ENCODE assay signal across 11 cellular contexts in genomic region chr17:29677139-29677834, GRCh38. TPM values are rescaled to one million over a fixed set of nuclear protein-coding genes. Genes with fewer than 3 reads are reported as not detected.
A peak's percentile ranks its signal among the peaks of the same experiment; 100 is the strongest.
DNase-seq lines count a peak whose midpoint lies in the region; ATAC-seq, FAIRE-seq and TF ChIP-seq lines count a peak whose summit lies in the region.
"Had no signal": no experiment of that assay in that cellular context is flagged by ENCODE, and none has a peak within 500 bp of the region (broad histone marks: within the 10 kb centered on the region; RNA-seq: fewer than 3 reads in every experiment).

No MANE protein-coding gene starts in this region.

- H3K4me1 ChIP-seq in sigmoid colon (peaks cover 0 to 18% (median 9%) of the 10 kb centered on the region in 4 donors), small intestine (ENCODE audit: control insufficient read depth in 2 of 2, insufficient read depth in 1 of 2, low read depth in 1 of 2, low read length in 1 of 2) (no peaks in the 10 kb centered on the region)
- H3K4me1 ChIP-seq: pancreas had no signal

- ATAC-seq in GM18517 (IDR thresholded peaks at IDR 0.05; ENCODE audit: unreplicated experiment) = no peak

- peaks cover 0 to 17% (median 0%) of the 10 kb centered on the region in 4 donors for H3K36me3 ChIP-seq in sigmoid colon
- H3K36me3 ChIP-seq in small intestine (ENCODE audit: control insufficient read depth in 2 of 2, insufficient read depth in 2 of 2, low read length in 2 of 2) = peaks cover 0 to 8% of the 10 kb centered on the region in 2 donors
- H3K36me3 ChIP-seq: pancreas had no signal

- H3K9me3 Mint-ChIP-seq in CD14-positive monocyte = peaks cover 0 to 2% (median 0%) of the 10 kb centered on the region in 7 donors

- TF ChIP-seq CTCF in CD14-positive monocyte (IDR thresholded peaks at IDR 0.05) (no peak), NB4 (IDR thresholded peaks at IDR 0.05; ENCODE audit: low read depth, low read length) (no peak), fibroblast of villous mesenchyme (IDR thresholded peaks at IDR 0.05; ENCODE audit: insufficient read depth, low read depth, low read length) (no peak), sigmoid colon (IDR thresholded peaks at IDR 0.05) (no peak)

- DNase-seq in CD14-positive monocyte (ENCODE audit: low spot score) (no peak), NB4 (ENCODE audit: low read depth) (peak; percentile 18), fibroblast of villous mesenchyme (ENCODE audit: low read depth) (peak; percentile 56), sigmoid colon (peak; percentile 83), COR-L47 (lab: John Stamatoyannopoulos, UW) (no peak), small intestine (no peak), NCI-H2196 (lab: John Stamatoyannopoulos, UW; ENCODE audit: unreplicated experiment) (no peak)
- DNase-seq: NCI-H1694, pancreas had no signal

- no peak for TF ChIP-seq EP300 in sigmoid colon (IDR thresholded peaks at IDR 0.05)

- 62 to 89% methylated on average over 3 of the region's 3 CpGs for WGBS in sigmoid colon, 2 donors
- whole genome bisulfite sequencing in small intestine, 3 donors = 66 to 93% (median 89%) methylated on average over 3 of the region's 3 CpGs

- no peaks in the 10 kb centered on the region for H3K27me3 Mint-ChIP-seq in CD14-positive monocyte (ENCODE audit: low read depth in 3 of 3)

- H3K36me3 Mint-ChIP-seq in CD14-positive monocyte = peaks cover 67 to 72% of the 10 kb centered on the region in 2 donors

- TF ChIP-seq POLR2A in NB4 (IDR thresholded peaks at IDR 0.05; ENCODE audit: extremely low read depth, insufficient read length) (no peak), sigmoid colon (IDR thresholded peaks at IDR 0.05) (no peak)

- peak overlapping the region; percentile 37 to 69 (median 56) for H3K27ac ChIP-seq in sigmoid colon
- no peak overlapping the region for H3K27ac ChIP-seq in small intestine (ENCODE audit: low read depth in 1 of 2, low read length in 1 of 2)
- H3K27ac ChIP-seq: pancreas had no signal

- peaks cover 31% of the 10 kb centered on the region for H3K4me1 Mint-ChIP-seq in CD14-positive monocyte

- H3K4me3 ChIP-seq in NB4 (ENCODE audit: low read depth, low read length) (no peak overlapping the region), fibroblast of villous mesenchyme (ENCODE audit: low read depth, low read length) (no peak overlapping the region), sigmoid colon (no peak overlapping the region), small intestine (ENCODE audit: low read depth in 1 of 2, low read length in 2 of 2) (no peak overlapping the region)
- H3K4me3 ChIP-seq: pancreas had no signal

- H3K9me3 ChIP-seq in sigmoid colon (no peaks in the 10 kb centered on the region), small intestine (ENCODE audit: control insufficient read depth, low read depth) (no peaks in the 10 kb centered on the region)
- H3K9me3 ChIP-seq: pancreas had no signal

- no peak for FAIRE-seq in small intestine (lab: Jason Lieb, UNC)
- FAIRE-seq: D721Med, pancreas had no signal

- H3K4me3 Mint-ChIP-seq in CD14-positive monocyte = no peak overlapping the region

- H3K27me3 ChIP-seq in sigmoid colon = no peaks in the 10 kb centered on the region
- H3K27me3 ChIP-seq in small intestine (ENCODE audit: control insufficient read depth in 2 of 2, insufficient read depth in 2 of 2, low read length in 2 of 2) = no peaks in the 10 kb centered on the region
- H3K27me3 ChIP-seq: pancreas had no signal

- H3K27ac Mint-ChIP-seq in CD14-positive monocyte = peak overlapping the region; percentile 50 to 88 (median 77)

- intact Hi-C loops in CD14-positive monocyte (cut with micrococcal nuclease) (no loop called here), sigmoid colon (cut with DNase I) (no loop called here)

RNA-seq across cellular contexts. Expression of gene CORO6, which starts 54.6 kb away (rescaled TPM):
- polyA plus RNA-seq in CD14-positive monocyte = not detected
- total RNA-seq in fibroblast of villous mesenchyme = 5.6 and 7.4 TPM in 2 replicates
- 10 to 100 TPM; 23.9 to 94.4 (median 35.1) TPM for total RNA-seq in sigmoid colon
- polyA plus RNA-seq in sigmoid colon = 1 to 10 TPM in 2 of 3 donors, under 1 TPM in 1; 0.23 to 4.9 (median 3.0) TPM
- 1 to 10 TPM in 2 of 3 donors, under 1 TPM in 1; 0.67 to 7.3 (median 1.4) TPM for polyA plus RNA-seq in small intestine

Comparison
In these comparisons a context has a peak if more than half of its experiments do, and no peak if none do; other contexts are left out.
1. DNase-seq: peak in NB4 (single experiment), fibroblast of villous mesenchyme (single experiment) and sigmoid colon (single experiment); none in CD14-positive monocyte (single experiment), COR-L47 (single experiment), small intestine (single experiment) and NCI-H2196 (single experiment).
2. H3K27ac ChIP-seq: peak in sigmoid colon (4 of 4); none in small intestine (0 of 2).